9 cellular contexts compared by ENCODE assay signal in genomic region chr15:68256675-68257450, GRCh38. TPM values are rescaled to one million over a fixed set of nuclear protein-coding genes. Genes with fewer than 3 reads are reported as not detected.
DNase-seq lines count a peak whose midpoint lies in the region; ATAC-seq and TF ChIP-seq lines count a peak whose summit lies in the region.
"Had no signal": no experiment of that assay in that cellular context is flagged by ENCODE, and none has a peak within 500 bp of the region (broad histone marks: within the 10 kb centered on the region; RNA-seq: fewer than 3 reads in every experiment).

No MANE protein-coding gene starts in this region.

- H4K20me1 ChIP-seq in BLaER1 = no peaks in the 10 kb centered on the region

- WGBS in heart right ventricle, 2 donors = 5 to 10% methylated on average over 54 to 56 of the region's 57 CpGs
- WGBS in tibial nerve, 2 donors = 5 to 10% methylated on average over 29 to 55 of the region's 57 CpGs

- peak; percentile 96 to 99 for TF ChIP-seq EP300 in tibial nerve (IDR thresholded peaks at IDR 0.05)

- H3K4me1 Mint-ChIP-seq in osteocyte (ENCODE audit: unreplicated experiment) = peaks cover 10% of the 10 kb centered on the region

- no peaks in the 10 kb centered on the region for H3K36me3 Mint-ChIP-seq in osteocyte (ENCODE audit: unreplicated experiment)

- H3K36me3 ChIP-seq in BLaER1 (no peaks in the 10 kb centered on the region), heart right ventricle (no peaks in the 10 kb centered on the region), tibial nerve (no peaks in the 10 kb centered on the region)

- H3K9me3 ChIP-seq in BLaER1 (no peaks in the 10 kb centered on the region), heart right ventricle (no peaks in the 10 kb centered on the region), tibial nerve (no peaks in the 10 kb centered on the region)

- ATAC-seq in heart right ventricle = peak; percentile 91 to 96 (median 94)
- ATAC-seq: HCT116 had no signal

- peak overlapping the region; percentile 57 for H3K4me3 Mint-ChIP-seq in osteocyte (ENCODE audit: unreplicated experiment)

- peak overlapping the region; percentile 27 for H3K27ac Mint-ChIP-seq in osteocyte (ENCODE audit: unreplicated experiment)

- H3K4me1 ChIP-seq in BLaER1 = peaks cover 20% of the 10 kb centered on the region
- H3K4me1 ChIP-seq in heart right ventricle = peaks cover 0 to 31% (median 15%) of the 10 kb centered on the region in 9 donors
- peaks cover 0 to 27% (median 12%) of the 10 kb centered on the region in 4 donors for H3K4me1 ChIP-seq in tibial nerve

- H3K27ac ChIP-seq in BLaER1 = peak overlapping the region; percentile 78
- H3K27ac ChIP-seq in angular gyrus (ENCODE audit: low read depth, low read length) = peak overlapping the region; percentile 96
- H3K27ac ChIP-seq in heart right ventricle = peak overlapping the region; percentile 64 to 93 (median 86)
- peak overlapping the region; percentile 89 to 97 (median 96) for H3K27ac ChIP-seq in tibial nerve

- CTCF ChIA-PET in HEK293T (lab: Yijun Ruan, JAX) = no interaction called here

- DNase-seq in HUDEP-2 (lab: John Stamatoyannopoulos, UW; ENCODE audit: unreplicated experiment in 76 of 76) (peak in 55 of 76 experiments; percentile 7 to 79 (median 49)), SW480 (ENCODE audit: low spot score) (peak; percentile 90), heart right ventricle (peak; percentile 89), osteocyte (ENCODE audit: extremely low spot score, unreplicated experiment) (peak; percentile 91), tibial nerve (ENCODE audit: low spot score in 2 of 2) (peak; percentile 90 to 96), HEK293T (ENCODE audit: extremely low spot score) (no peak)

- POLR2A ChIA-PET in HEK293T (lab: Yijun Ruan, JAX) = no interaction called here

- TF ChIP-seq CTCF in heart right ventricle (IDR thresholded peaks at IDR 0.05) = peak in 1 of 9 donors; percentile 8
- no peak for TF ChIP-seq CTCF in osteocyte (IDR thresholded peaks at IDR 0.05)
- peak in 2 of 5 experiments; percentile 15 to 40 for TF ChIP-seq CTCF in tibial nerve (IDR thresholded peaks at IDR 0.05)

- intact Hi-C loops in heart right ventricle (cut with DNase I) = loop anchor here in 6 of 10 donors (10.0 kb wide), 4 partner anchors 48 to 418 kb away; no protein-coding TSS in a partner anchor

- no peaks in the 10 kb centered on the region for H3K27me3 ChIP-seq in BLaER1
- H3K27me3 ChIP-seq in heart right ventricle = no peaks in the 10 kb centered on the region
- H3K27me3 ChIP-seq in tibial nerve = no peaks in the 10 kb centered on the region

- peak overlapping the region; percentile 60; the same call in 1 of the 2 replicates for H3K9ac ChIP-seq in BLaER1

- no peaks in the 10 kb centered on the region for H3K27me3 Mint-ChIP-seq in osteocyte (ENCODE audit: unreplicated experiment)

- H3K4me3 ChIP-seq in BLaER1 (peak overlapping the region; percentile 62), heart right ventricle (peak overlapping the region; percentile 23 to 78 (median 62)), tibial nerve (peak overlapping the region; percentile 43 to 72 (median 64))

- peak overlapping the region; percentile 83 for H3K4me2 ChIP-seq in BLaER1

- H3K9me3 Mint-ChIP-seq in osteocyte (ENCODE audit: unreplicated experiment) = no peaks in the 10 kb centered on the region

- TF ChIP-seq POLR2A in tibial nerve (IDR thresholded peaks at IDR 0.05) = peak; percentile 93 to 96

TF ChIP-seq in HEK293T, 16 proteins besides CTCF, POLR2A, EP300 and RAD21:
- TF ChIP-seq SUZ12 (IDR thresholded peaks at IDR 0.05) = no peak
- no peak for TF ChIP-seq ELF4 (IDR thresholded peaks at IDR 0.05)
- no peak for TF ChIP-seq ARNT (IDR thresholded peaks at IDR 0.05)

RNA-seq across cellular contexts. Expression of gene FEM1B, which starts 20.7 kb away (rescaled TPM):
- total RNA-seq in heart right ventricle (100 to 1,000 TPM in 1 of 10 donors, 10 to 100 TPM in 9; 39.9 to 101 (median 76.5) TPM), osteocyte (71.1 and 71.5 TPM in 2 replicates), tibial nerve (10 to 100 TPM; 39.0 to 47.6 (median 39.9) TPM)
- polyA plus RNA-seq in heart right ventricle = 10 to 100 TPM; 10.5 to 22.0 TPM

RNA-seq across cellular contexts. Expression of gene CLN6, which starts 27.3 kb away (rescaled TPM):
- 10 to 100 TPM in 2 of 10 donors, 1 to 10 TPM in 8; 5.8 to 14.2 (median 8.9) TPM for total RNA-seq in heart right ventricle
- 10 to 100 TPM; 10.6 to 14.2 TPM for polyA plus RNA-seq in heart right ventricle
- 18.7 and 20.5 TPM in 2 replicates for total RNA-seq in osteocyte
- 10 to 100 TPM; 10.0 to 28.8 (median 16.3) TPM for total RNA-seq in tibial nerve

RNA-seq across cellular contexts. Expression of gene CALML4, which starts 51.7 kb away (rescaled TPM):
- total RNA-seq in heart right ventricle (1 to 10 TPM in 3 of 10 donors, under 1 TPM in 7; 0.28 to 1.8 (median 0.81) TPM), osteocyte (1.8 and 2.0 TPM in 2 replicates), tibial nerve (10 to 100 TPM in 3 of 4 donors, 1 to 10 TPM in 1; 7.5 to 27.1 (median 13.6) TPM)
- polyA plus RNA-seq in heart right ventricle = 1 to 10 TPM; 1.9 to 5.9 TPM
